1 cellular context compared by ENCODE assay signal in genomic region chr13:99500839-99501134, GRCh38.
TF ChIP-seq lines count a peak whose summit lies in the region.

No MANE protein-coding gene starts in this region.

TF ChIP-seq in HepG2, 621 proteins besides CTCF, POLR2A, EP300 and RAD21 (continued from another document):
- TF ChIP-seq ZNF557 (CRISPR knock-in tag; IDR thresholded peaks at IDR 0.05) (0 out of 2 replicates have a peak, but pooled peaks have one; percentile 23), ZNF670 (CRISPR knock-in tag; IDR thresholded peaks at IDR 0.05; ENCODE audit: borderline replicate concordance) (peak; percentile 1; the same call in 1 of the 2 replicates), WIZ (CRISPR knock-in tag; IDR thresholded peaks at IDR 0.05) (0 out of 2 replicates have a peak, but pooled peaks have one; percentile 96), ZNF136 (CRISPR knock-in tag; IDR thresholded peaks at IDR 0.05; ENCODE audit: low read depth) (no peak), E2F1 (CRISPR knock-in tag; IDR thresholded peaks at IDR 0.05) (no peak)
